ENCODE assay signal across 12 cellular contexts in genomic region chr10:28839600-28840007, GRCh38.
DNase-seq lines count a peak whose midpoint lies in the region; ATAC-seq, FAIRE-seq and TF ChIP-seq lines count a peak whose summit lies in the region.
"Had no signal": no experiment of that assay in that cellular context is flagged by ENCODE, and none has a peak within 500 bp of the region (broad histone marks: within the 10 kb centered on the region; RNA-seq: fewer than 3 reads in every experiment).

No MANE protein-coding gene starts in this region.

- no peak for ATAC-seq in HG03196 (IDR thresholded peaks at IDR 0.05; ENCODE audit: unreplicated experiment)

- H3K36me3 Mint-ChIP-seq in mesothelial cell of epicardium (no peaks in the 10 kb centered on the region), endothelial cell (ENCODE audit: low read depth, unreplicated experiment) (no peaks in the 10 kb centered on the region)
- H3K36me3 Mint-ChIP-seq: CD4-positive, alpha-beta memory T cell had no signal

- no peak overlapping the region for H3K4me3 Mint-ChIP-seq in mesothelial cell of epicardium
- H3K4me3 Mint-ChIP-seq in endothelial cell (ENCODE audit: unreplicated experiment) = no peak overlapping the region
- H3K4me3 Mint-ChIP-seq: CD4-positive, alpha-beta memory T cell had no signal

- H3K4me1 Mint-ChIP-seq in mesothelial cell of epicardium (peaks cover 66% of the 10 kb centered on the region), endothelial cell (ENCODE audit: unreplicated experiment) (no peaks in the 10 kb centered on the region)
- H3K4me1 Mint-ChIP-seq: CD4-positive, alpha-beta memory T cell had no signal

- TF ChIP-seq CTCF in mesothelial cell of epicardium (IDR thresholded peaks at IDR 0.05; ENCODE audit: unreplicated experiment) = no peak
- TF ChIP-seq CTCF in endothelial cell (IDR thresholded peaks at IDR 0.05; ENCODE audit: unreplicated experiment) = no peak

- TF ChIP-seq POLR2A in erythroblast (IDR thresholded peaks at IDR 0.05; ENCODE audit: low read length) (no peak), H54 (IDR thresholded peaks at IDR 0.05; ENCODE audit: low read depth, low read length) (no peak)

- H3K27ac Mint-ChIP-seq in mesothelial cell of epicardium (peak overlapping the region; percentile 77), endothelial cell (ENCODE audit: unreplicated experiment) (no peak overlapping the region)
- H3K27ac Mint-ChIP-seq: CD4-positive, alpha-beta memory T cell had no signal

- FAIRE-seq in H54 (lab: Jason Lieb, UNC) = no peak
- FAIRE-seq: GM18507 had no signal

- H3K9me3 Mint-ChIP-seq in mesothelial cell of epicardium (no peaks in the 10 kb centered on the region), endothelial cell (ENCODE audit: unreplicated experiment) (no peaks in the 10 kb centered on the region)

- H3K27me3 Mint-ChIP-seq in mesothelial cell of epicardium (ENCODE audit: low read depth) (no peaks in the 10 kb centered on the region), endothelial cell (ENCODE audit: unreplicated experiment) (peaks cover 2% of the 10 kb centered on the region)

- DNase-seq in Daoy (ENCODE audit: low read depth) (peak; percentile 67), NCI-H748 (lab: John Stamatoyannopoulos, UW; ENCODE audit: unreplicated experiment) (peak; percentile 73), erythroblast (lab: John Stamatoyannopoulos, UW) (peak; percentile 45 to 72), mesothelial cell of epicardium (ENCODE audit: low spot score in 2 of 2, unreplicated experiment in 2 of 2) (peak in 1 of 2 experiments; percentile 50), H54 (ENCODE audit: insufficient read length, low spot score) (no peak), pons (ENCODE audit: low spot score) (no peak), endothelial cell (ENCODE audit: low spot score) (no peak)
- DNase-seq: activated T-cell treated with anti-CD3 and anti-CD28 coated beads, Interleukin-2, amount 50 U/mL, for 48 hours; CD4-positive, alpha-beta memory T cell; T-helper 2 cell had no signal

Comparison
In these comparisons a context has a peak if more than half of its experiments do, and no peak if none do; other contexts are left out.
1. DNase-seq: peak in Daoy (single experiment), NCI-H748 (single experiment) and erythroblast (2 of 2); none in H54 (single experiment), pons (single experiment) and endothelial cell (single experiment).